ENCODE assay signal across 26 cellular contexts in the genomic region with DNA sequence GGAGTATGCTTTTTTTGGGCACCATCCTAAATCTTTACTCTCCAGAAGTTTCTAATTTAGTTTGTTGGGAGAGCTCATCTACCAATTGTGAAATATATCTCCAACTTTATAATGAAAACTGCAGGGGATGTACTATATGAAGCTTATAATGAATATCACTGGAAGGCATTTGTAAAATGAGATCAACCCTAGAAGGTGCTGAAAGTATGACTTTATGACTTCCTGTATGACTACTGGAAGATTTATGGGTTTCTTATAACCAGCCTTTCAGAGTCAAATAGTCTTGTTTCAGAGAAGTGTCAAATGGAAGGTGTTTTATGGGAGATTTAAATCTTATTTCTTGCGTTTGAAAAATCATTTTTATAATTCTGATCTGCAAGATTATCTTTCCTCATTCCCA.
"Had no signal": no experiment of that assay in that cellular context is flagged by ENCODE, and none has a peak within 500 bp of the region (broad histone marks: within the 10 kb centered on the region; RNA-seq: fewer than 3 reads in every experiment).

No MANE protein-coding gene starts in this region.

- DNase-seq: activated CD4-positive, alpha-beta T cell treated with anti-CD3 and anti-CD28 coated beads for 36 hours; activated CD4-positive, alpha-beta T cell treated with anti-CD3 and anti-CD28 coated beads, Interleukin-2, amount 50 U/mL, for 4 hours; activated CD8-positive, alpha-beta memory T cell treated with anti-CD3 and anti-CD28 coated beads, Interleukin-2, amount 50 U/mL, for 48 hours; activated naive CD4-positive, alpha-beta T cell; activated T-cell treated with anti-CD3 and anti-CD28 coated beads, Interleukin-2, amount 50 U/mL, for 4 hours; central memory CD4-positive, alpha-beta T cell; dermis blood vessel endothelial cell; effector CD8-positive, alpha-beta T cell; erythroblast; hippocampal formation; kidney glomerular epithelial cell; left ventricle myocardium inferior; natural killer cell; pancreas; psoas muscle; stimulated activated CD4-positive, alpha-beta T cell treated with anti-CD3 and anti-CD28 coated beads, Interleukin-4, amount 100 ng/mL, for 4 hours; stimulated activated naive CD8-positive, alpha-beta T cell treated with anti-CD3 and anti-CD28 coated beads, Interleukin-15, Interleukin-2, amounts not matched to agents 100 U/mL and 50 U/mL, for 24 hours; upper lobe of left lung had no signal

- H3K27ac Mint-ChIP-seq: activated CD4-positive, alpha-beta T cell treated with anti-CD3 and anti-CD28 coated beads for 36 hours; activated naive CD8-positive, alpha-beta T cell; activated T-helper 2 cell treated with anti-CD3 and anti-CD28 coated beads, Interferon-gamma antibody, Interleukin-2, Interleukin-4, amounts not matched to agents 10 μg/mL and 5 μg/mL and 100 μg/mL, durations not matched to agents 14 hours and 24 hours and 36 hours; natural killer cell; T-helper 2 cell treated with Interferon-gamma antibody and Interleukin-4, amounts not matched to agents 5 μg/mL and 100 μg/mL, for 36 hours had no signal

- H3K27ac ChIP-seq: left ventricle myocardium inferior, pancreas, psoas muscle, right atrium auricular region, upper lobe of left lung had no signal

- H3K36me3 Mint-ChIP-seq: activated naive CD8-positive, alpha-beta T cell; natural killer cell had no signal

- H3K4me3 ChIP-seq: left ventricle myocardium inferior, pancreas, psoas muscle, right atrium auricular region, upper lobe of left lung had no signal

- ATAC-seq: activated CD4-positive, alpha-beta T cell treated with anti-CD3 and anti-CD28 coated beads for 36 hours; activated T-cell treated with anti-CD3 and anti-CD28 coated beads, Interleukin-2, amount 50 U/mL, for 4 hours; natural killer cell; pancreas; psoas muscle; stimulated activated naive CD8-positive, alpha-beta T cell treated with anti-CD3 and anti-CD28 coated beads, Interleukin-15, Interleukin-2, amounts not matched to agents 100 U/mL and 50 U/mL, for 24 hours had no signal

- H3K4me3 Mint-ChIP-seq: activated CD4-positive, alpha-beta T cell treated with anti-CD3 and anti-CD28 coated beads for 36 hours; activated naive CD8-positive, alpha-beta T cell; activated T-cell treated with anti-CD3 and anti-CD28 coated beads, Interleukin-2, amount 50 U/mL, for 4 hours; natural killer cell; T-helper 2 cell treated with Interferon-gamma antibody and Interleukin-4, amounts not matched to agents 5 μg/mL and 100 μg/mL, for 36 hours; WTC11 had no signal

- H3K27me3 ChIP-seq: pancreas, right atrium auricular region, upper lobe of left lung had no signal

- H3K9me3 ChIP-seq: pancreas, psoas muscle had no signal

- H3K4me1 Mint-ChIP-seq: activated CD4-positive, alpha-beta T cell treated with anti-CD3 and anti-CD28 coated beads for 36 hours had no signal

- FAIRE-seq: astrocyte, frontal cortex, pancreas, TTC549 had no signal

- H3K4me1 ChIP-seq: left ventricle myocardium inferior, pancreas, psoas muscle, right atrium auricular region, upper lobe of left lung had no signal

- H3K36me3 ChIP-seq: left ventricle myocardium inferior, pancreas, right atrium auricular region, upper lobe of left lung had no signal
